13 cellular contexts compared by ENCODE assay signal in the genomic region with DNA sequence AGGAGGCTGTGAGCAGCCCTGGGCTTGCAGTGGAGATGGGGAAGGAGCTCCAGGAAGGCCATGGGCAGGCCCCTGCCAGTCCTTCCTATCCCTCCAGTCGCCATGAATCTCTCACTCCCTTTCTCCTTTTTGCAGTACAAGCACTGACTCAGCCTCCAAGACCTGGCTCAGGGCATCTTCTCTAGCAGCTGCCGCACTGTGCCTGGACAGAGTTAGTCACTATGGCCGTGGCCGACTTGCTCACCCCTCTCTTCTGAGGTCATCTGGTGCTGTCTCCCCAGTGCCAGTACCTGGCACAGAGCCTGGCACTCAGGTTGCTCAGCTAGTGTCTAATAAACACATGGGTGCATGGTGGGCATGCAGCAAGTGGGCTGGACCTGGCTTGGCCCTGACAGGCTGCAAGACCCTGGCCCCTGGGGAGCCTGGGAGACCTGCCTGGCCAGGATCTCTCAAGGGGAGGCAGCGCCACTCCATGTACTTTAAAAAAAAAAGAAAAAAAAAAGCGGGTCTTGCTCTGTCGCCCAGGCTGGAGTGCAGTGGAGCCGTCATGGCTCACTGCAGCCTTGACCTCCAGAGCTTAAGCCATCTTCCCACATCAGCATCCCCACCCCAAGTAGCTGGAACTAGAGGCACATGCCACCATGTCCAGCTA. TPM values are rescaled to one million over a fixed set of nuclear protein-coding genes. Genes with fewer than 3 reads are reported as not detected.
DNase-seq lines count a peak whose midpoint lies in the region; ATAC-seq, FAIRE-seq and TF ChIP-seq lines count a peak whose summit lies in the region.
"Had no signal": no experiment of that assay in that cellular context is flagged by ENCODE, and none has a peak within 500 bp of the region (broad histone marks: within the 10 kb centered on the region; RNA-seq: fewer than 3 reads in every experiment).

No MANE protein-coding gene starts in this region.

- no peaks in the 10 kb centered on the region for H3K79me2 ChIP-seq in astrocyte (ENCODE audit: insufficient read depth, low read length)
- no peaks in the 10 kb centered on the region for H3K79me2 ChIP-seq in neural progenitor cell (ENCODE audit: low read depth)

- no peaks in the 10 kb centered on the region for H3K9me3 ChIP-seq in BLaER1
- H3K9me3 ChIP-seq in astrocyte (ENCODE audit: insufficient read depth, low read depth, low read length), result no peaks in the 10 kb centered on the region
- H3K9me3 ChIP-seq in neural progenitor cell (ENCODE audit: low read depth), result no peaks in the 10 kb centered on the region
- H3K9me3 ChIP-seq: colonic mucosa, prostate gland, uterus had no signal

- peaks cover 10% of the 10 kb centered on the region for H3F3A ChIP-seq in neural progenitor cell (ENCODE audit: low read depth)

- H3K9me3 Mint-ChIP-seq in astrocyte (ENCODE audit: unreplicated experiment) (no peaks in the 10 kb centered on the region), neural progenitor cell (no peaks in the 10 kb centered on the region)

- TF ChIP-seq CTCF in astrocyte (IDR thresholded peaks at IDR 0.05; ENCODE audit: insufficient read depth, low read depth, low read length) (no peak), neural progenitor cell (IDR thresholded peaks at IDR 0.05) (no peak)

- H3K4me1 ChIP-seq in BLaER1 (peaks cover 59% of the 10 kb centered on the region), astrocyte (ENCODE audit: insufficient read depth, low read length) (no peaks in the 10 kb centered on the region), neural progenitor cell (peaks cover 13% of the 10 kb centered on the region)
- H3K4me1 ChIP-seq: prostate gland had no signal

- H4K20me1 ChIP-seq in BLaER1 (no peaks in the 10 kb centered on the region), astrocyte (ENCODE audit: insufficient read depth, low read length) (no peaks in the 10 kb centered on the region), neural progenitor cell (ENCODE audit: low read depth) (no peaks in the 10 kb centered on the region)

- ATAC-seq in HG02678 (IDR thresholded peaks at IDR 0.05; ENCODE audit: unreplicated experiment) (no peak), HG02884 (IDR thresholded peaks at IDR 0.05; ENCODE audit: unreplicated experiment) (no peak)

- FAIRE-seq in astrocyte (lab: Jason Lieb, UNC), result no peak

- no peak overlapping the region for H3K9ac ChIP-seq in BLaER1
- no peak overlapping the region for H3K9ac ChIP-seq in astrocyte (ENCODE audit: low read length)
- no peak overlapping the region for H3K9ac ChIP-seq in neural progenitor cell

- peak overlapping the region; percentile 59; the same call in 1 of the 2 replicates for H3K27ac ChIP-seq in BLaER1
- no peak overlapping the region for H3K27ac ChIP-seq in astrocyte (ENCODE audit: low read depth, low read length)
- no peak overlapping the region for H3K27ac ChIP-seq in neural progenitor cell
- H3K27ac ChIP-seq: colonic mucosa, prostate gland, uterus had no signal

- H3K4me3 Mint-ChIP-seq in astrocyte (ENCODE audit: unreplicated experiment) (no peak overlapping the region), neural progenitor cell (no peak overlapping the region)

- H3K27me3 Mint-ChIP-seq in astrocyte (ENCODE audit: low read depth, unreplicated experiment), result peaks cover 25% of the 10 kb centered on the region
- H3K27me3 Mint-ChIP-seq in neural progenitor cell (ENCODE audit: insufficient read depth, low read depth), result peaks cover 5% of the 10 kb centered on the region

- H3K27ac Mint-ChIP-seq in astrocyte (ENCODE audit: unreplicated experiment), result no peak overlapping the region
- H3K27ac Mint-ChIP-seq in neural progenitor cell, result peak overlapping the region; percentile 57

- DNase-seq in HPDE6-E6E7 (ENCODE audit: extremely low spot score), result peak; percentile 40
- DNase-seq in astrocyte (ENCODE audit: low read depth), result peak; percentile 25
- DNase-seq in neural progenitor cell (ENCODE audit: low spot score), result no peak
- DNase-seq in superior temporal gyrus (ENCODE audit: extremely low spot score), result no peak
- DNase-seq in NCI-H345 (lab: John Stamatoyannopoulos, UW), result no peak
- DNase-seq: colonic mucosa; MV-4-11; stimulated activated CD4-positive, alpha-beta T cell treated with anti-CD3 and anti-CD28 coated beads, Interleukin-2, amount 100 ng/mL, for 24 hours; uterus had no signal

- peaks cover 9% of the 10 kb centered on the region for H3K4me1 Mint-ChIP-seq in astrocyte (ENCODE audit: low read depth, unreplicated experiment)
- H3K4me1 Mint-ChIP-seq in neural progenitor cell, result peaks cover 34% of the 10 kb centered on the region

- H3K4me3 ChIP-seq in BLaER1, result no peak overlapping the region
- no peak overlapping the region for H3K4me3 ChIP-seq in astrocyte (ENCODE audit: insufficient read depth, low read depth, low read length)
- H3K4me3 ChIP-seq in neural progenitor cell, result no peak overlapping the region
- H3K4me3 ChIP-seq: colonic mucosa, prostate gland, uterus had no signal

- peak overlapping the region; percentile 49 for H3K4me2 ChIP-seq in BLaER1
- no peak overlapping the region for H3K4me2 ChIP-seq in astrocyte (ENCODE audit: low read length)
- H3K4me2 ChIP-seq in neural progenitor cell, result no peak overlapping the region

- H2AFZ ChIP-seq in astrocyte (ENCODE audit: low read depth, low read length), result peak overlapping the region; percentile 34
- no peak overlapping the region for H2AFZ ChIP-seq in neural progenitor cell (replicated peaks)

- no peaks in the 10 kb centered on the region for H3K36me3 ChIP-seq in BLaER1
- H3K36me3 ChIP-seq in astrocyte (ENCODE audit: insufficient read depth, low read length), result no peaks in the 10 kb centered on the region
- no peaks in the 10 kb centered on the region for H3K36me3 ChIP-seq in neural progenitor cell
- H3K36me3 ChIP-seq: colonic mucosa, prostate gland, uterus had no signal

- no peaks in the 10 kb centered on the region for H3K27me3 ChIP-seq in BLaER1
- no peaks in the 10 kb centered on the region for H3K27me3 ChIP-seq in astrocyte (ENCODE audit: insufficient read depth, low read length)
- H3K27me3 ChIP-seq in neural progenitor cell, result no peaks in the 10 kb centered on the region
- H3K27me3 ChIP-seq: colonic mucosa, uterus had no signal

- no peaks in the 10 kb centered on the region for H3K36me3 Mint-ChIP-seq in astrocyte (ENCODE audit: low read depth, unreplicated experiment)
- H3K36me3 Mint-ChIP-seq in neural progenitor cell, result no peaks in the 10 kb centered on the region

RNA-seq across cellular contexts. Expression of a gene that starts 29.3 kb away (rescaled TPM):
- total RNA-seq in astrocyte (30.7 and 32.8 TPM in 2 replicates), neural progenitor cell (ENCODE audit: low replicate concordance) (39.1 and 103 TPM in 2 replicates)

RNA-seq across cellular contexts. Expression of a gene that starts 41.4 kb away (rescaled TPM):
- total RNA-seq in astrocyte, result 11.9 and 13.7 TPM in 2 replicates
- 4.0 and 17.3 TPM in 2 replicates for total RNA-seq in neural progenitor cell (ENCODE audit: low replicate concordance)

RNA-seq across cellular contexts. Expression of a gene that starts 55.4 kb away (rescaled TPM):
- total RNA-seq in astrocyte (2.5 and 3.3 TPM in 2 replicates), neural progenitor cell (ENCODE audit: low replicate concordance) (10.8 and 11.4 TPM in 2 replicates)

Comparison
In these comparisons a context has a peak if more than half of its experiments do, and no peak if none do; other contexts are left out.
1. DNase-seq: peak in HPDE6-E6E7 (single experiment) and astrocyte (single experiment); none in neural progenitor cell (single experiment), superior temporal gyrus (single experiment) and NCI-H345 (single experiment).